Comparison of ENCODE assay signal across 12 cellular contexts in the genomic region with DNA sequence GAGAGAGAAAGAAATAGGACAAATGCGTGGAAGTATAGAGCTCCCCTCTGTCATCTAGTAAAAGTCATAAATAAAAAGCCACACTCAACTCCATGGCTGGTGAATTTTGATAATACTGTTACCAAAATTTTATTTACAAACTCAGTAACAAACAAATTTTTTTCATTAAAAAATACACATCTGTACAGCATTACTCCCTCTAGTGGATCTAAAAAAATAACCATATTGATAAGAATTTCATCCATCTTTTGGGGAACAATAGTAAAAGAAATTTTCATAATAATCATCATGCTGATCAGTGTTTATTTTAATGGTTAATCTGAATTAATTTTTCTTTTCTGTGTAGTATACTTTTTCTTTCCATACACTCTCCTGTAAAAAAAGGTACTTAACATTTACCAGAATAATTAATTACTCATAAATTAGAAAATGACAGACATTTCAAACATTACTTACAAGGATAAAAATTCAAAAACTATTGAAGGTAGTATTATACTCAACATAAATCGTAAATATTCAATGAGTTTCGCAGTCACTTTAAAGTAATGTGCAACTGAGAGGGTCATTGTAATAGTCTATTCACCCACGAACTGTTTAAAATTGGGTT.
DNase-seq lines count a peak whose midpoint lies in the region; ATAC-seq and TF ChIP-seq lines count a peak whose summit lies in the region.
"Had no signal": no experiment of that assay in that cellular context is flagged by ENCODE, and none has a peak within 500 bp of the region (broad histone marks: within the 10 kb centered on the region; RNA-seq: fewer than 3 reads in every experiment).

No MANE protein-coding gene starts in this region.

- no peaks in the 10 kb centered on the region for H3K36me3 ChIP-seq in heart right ventricle
- H3K36me3 ChIP-seq in RWPE2 (ENCODE audit: low read depth), result no peaks in the 10 kb centered on the region
- H3K36me3 ChIP-seq in upper lobe of left lung, result no peaks in the 10 kb centered on the region

- ATAC-seq in heart right ventricle (no peak), left ventricle myocardium superior (no peak), RWPE2 (ENCODE audit: low read depth) (no peak), upper lobe of left lung (ENCODE audit: low FRiP score in 2 of 2) (no peak), GM18867 (IDR thresholded peaks at IDR 0.05; ENCODE audit: unreplicated experiment) (no peak)
- no peak for ATAC-seq in activated T-cell treated with anti-CD3 and anti-CD28 coated beads, Interleukin-2, amount 50 U/mL, for 72 hours (replicated peaks in 1 of 2)

- H3K27ac ChIP-seq in heart right ventricle (no peak overlapping the region), RWPE2 (ENCODE audit: poor library complexity, severe bottlenecking) (no peak overlapping the region), upper lobe of left lung (no peak overlapping the region)
- H3K27ac ChIP-seq: epithelial cell of prostate had no signal

- WGBS in heart right ventricle, 2 donors, result 64 to 78% methylated on average over 4 of the region's 4 CpGs
- WGBS in upper lobe of left lung, 2 donors, result 71 to 82% methylated on average over 4 of the region's 4 CpGs

- TF ChIP-seq POLR2A in upper lobe of left lung (IDR thresholded peaks at IDR 0.05), result no peak

- H3K36me3 Mint-ChIP-seq in activated T-cell treated with anti-CD3 and anti-CD28 coated beads, Interleukin-2, amount 50 U/mL, for 72 hours (ENCODE audit: insufficient read depth in 2 of 2), result no peaks in the 10 kb centered on the region

- H3K4me3 Mint-ChIP-seq in activated T-cell treated with anti-CD3 and anti-CD28 coated beads, Interleukin-2, amount 50 U/mL, for 72 hours, result no peak overlapping the region

- no peak overlapping the region for H3K4me3 ChIP-seq in heart right ventricle
- no peak overlapping the region for H3K4me3 ChIP-seq in RWPE2 (ENCODE audit: severe bottlenecking)
- H3K4me3 ChIP-seq in fibroblast of the aortic adventitia (ENCODE audit: low read depth, low read length), result no peak overlapping the region
- no peak overlapping the region for H3K4me3 ChIP-seq in upper lobe of left lung

- H3K4me1 ChIP-seq in heart right ventricle (peaks cover 0 to 4% (median 0%) of the 10 kb centered on the region in 9 donors), RWPE2 (ENCODE audit: insufficient read depth, poor library complexity, severe bottlenecking) (no peaks in the 10 kb centered on the region), upper lobe of left lung (no peaks in the 10 kb centered on the region)

- no peak for TF ChIP-seq EP300 in upper lobe of left lung (IDR thresholded peaks at IDR 0.05)

- no peaks in the 10 kb centered on the region for H3K27me3 Mint-ChIP-seq in activated T-cell treated with anti-CD3 and anti-CD28 coated beads, Interleukin-2, amount 50 U/mL, for 72 hours (ENCODE audit: low read depth)

- intact Hi-C loops in heart right ventricle (cut with DNase I), result loop anchor here in 8 of 10 donors (1.0 to 5.0 kb wide), 5 partner anchors 202 to 222 kb away; partner anchors contain the start of gene KCTD15 (in 5 of the 8)
- intact Hi-C loops in left ventricle myocardium superior (cut with micrococcal nuclease), result loop anchor here (5.0 kb wide), 1 partner anchor 222 kb away; no protein-coding TSS in a partner anchor

- no peak overlapping the region for H3K27ac Mint-ChIP-seq in activated T-cell treated with anti-CD3 and anti-CD28 coated beads, Interleukin-2, amount 50 U/mL, for 72 hours

- H3K27me3 ChIP-seq in heart right ventricle (peaks cover 0 to 19% (median 4%) of the 10 kb centered on the region in 7 donors), RWPE2 (ENCODE audit: insufficient read depth, poor library complexity, severe bottlenecking) (peaks cover 14% of the 10 kb centered on the region), upper lobe of left lung (no peaks in the 10 kb centered on the region)

- DNase-seq in heart right ventricle (no peak), left ventricle myocardium superior (no peak), RWPE2 (ENCODE audit: low spot score) (no peak), fibroblast of the aortic adventitia (ENCODE audit: low read depth) (peak; percentile 23), upper lobe of left lung (no peak), hypothalamus (lab: John Stamatoyannopoulos, UW) (no peak)
- no peak for DNase-seq in activated T-cell treated with anti-CD3 and anti-CD28 coated beads, Interleukin-2, amount 50 U/mL, for 72 hours
- DNase-seq: activated CD4-positive, alpha-beta T cell treated with anti-CD3 and anti-CD28 coated beads, Interleukin-2, amount 50 U/mL, for 4 hours; DMS 273 treated with DMSO at 0.1 percent for 48 hours; Karpas-422 had no signal

- TF ChIP-seq CTCF in heart right ventricle (IDR thresholded peaks at IDR 0.05), result peak; percentile 21 to 70 (median 55)
- TF ChIP-seq CTCF in RWPE2 (IDR thresholded peaks at IDR 0.05; ENCODE audit: poor library complexity, severe bottlenecking), result peak; percentile 62
- peak; percentile 31 for TF ChIP-seq CTCF in fibroblast of the aortic adventitia (IDR thresholded peaks at IDR 0.05; ENCODE audit: insufficient read depth, low read length)
- peak in 5 of 6 experiments; percentile 10 to 36 (median 14) for TF ChIP-seq CTCF in upper lobe of left lung (IDR thresholded peaks at IDR 0.05)

- H3K9me3 ChIP-seq in heart right ventricle, result peaks cover 0 to 2% (median 0%) of the 10 kb centered on the region in 11 donors
- H3K9me3 ChIP-seq in RWPE2 (ENCODE audit: severe bottlenecking), result no peaks in the 10 kb centered on the region
- no peaks in the 10 kb centered on the region for H3K9me3 ChIP-seq in upper lobe of left lung

- no peaks in the 10 kb centered on the region for H3K9me3 Mint-ChIP-seq in activated T-cell treated with anti-CD3 and anti-CD28 coated beads, Interleukin-2, amount 50 U/mL, for 72 hours

- no peaks in the 10 kb centered on the region for H3K4me1 Mint-ChIP-seq in activated T-cell treated with anti-CD3 and anti-CD28 coated beads, Interleukin-2, amount 50 U/mL, for 72 hours (ENCODE audit: low read depth)
